Comparison of ENCODE assay signal across 8 cellular contexts in the genomic region with DNA sequence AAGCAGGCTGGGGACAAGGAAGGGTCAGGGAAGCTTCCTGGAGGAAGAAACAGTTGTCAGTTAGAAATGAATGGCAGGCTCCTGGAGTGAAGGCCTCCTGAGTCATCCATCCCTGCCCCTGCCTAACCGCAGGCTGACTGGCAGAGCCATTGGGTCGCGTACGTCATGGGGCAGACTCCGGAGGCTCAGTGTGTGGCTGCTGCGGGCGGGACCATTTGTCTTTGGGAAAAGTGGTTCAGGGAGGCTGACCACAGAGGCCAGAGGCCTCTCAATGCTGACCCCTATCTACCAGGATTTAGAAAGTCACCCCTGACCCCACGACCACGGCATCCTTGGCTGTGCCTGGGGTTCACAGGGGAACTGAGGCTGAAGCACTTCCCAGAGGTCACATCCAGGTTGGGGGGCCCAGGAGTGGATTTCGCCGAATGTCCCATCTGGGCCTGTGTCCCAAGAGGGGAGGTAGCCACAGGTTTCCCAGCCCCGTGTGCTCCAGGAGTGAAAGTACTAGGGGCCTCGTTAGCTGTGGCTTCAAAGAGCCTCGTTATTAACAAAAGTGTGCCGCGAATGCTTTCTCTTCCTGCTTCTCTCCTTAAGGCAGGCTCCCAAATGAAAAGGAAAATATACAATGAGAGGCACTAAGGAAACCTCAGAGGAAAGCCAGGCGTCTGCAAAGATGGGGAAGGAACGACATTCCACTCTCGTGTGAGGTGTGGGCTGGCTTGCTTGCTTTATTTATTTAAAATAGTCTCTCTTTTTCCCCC. TPM values are rescaled to one million over a fixed set of nuclear protein-coding genes. Genes with fewer than 3 reads are reported as not detected.
DNase-seq lines count a peak whose midpoint lies in the region; ATAC-seq and TF ChIP-seq lines count a peak whose summit lies in the region.

No MANE protein-coding gene starts in this region.

- BruUV-seq in IMR-90 (replicated peaks; lab: Mats Ljungman, UMichigan): no TSS peak

- H3K79me1 ChIP-seq in IMR-90 (ENCODE audit: low read depth in 1 of 2, low read length in 2 of 2): peaks cover 3 to 17% of the 10 kb centered on the region in 2 experiments; a peak in 2 of 4 replicates

- peak; percentile 79 for DNase-seq in AG08396 (ENCODE audit: low spot score)
- DNase-seq in IMR-90: peak; percentile 81
- DNase-seq in astrocyte of the spinal cord (ENCODE audit: low read depth, low spot score): peak; percentile 78
- DNase-seq in medulla oblongata (ENCODE audit: extremely low spot score): peak; percentile 46
- no peak for DNase-seq in NCI-H2196 (lab: John Stamatoyannopoulos, UW; ENCODE audit: unreplicated experiment)
- DNase-seq in LoVo (ENCODE audit: low spot score): no peak
- no peak for DNase-seq in ecto neural progenitor cell (ENCODE audit: low spot score)

- TF ChIP-seq CTCF in IMR-90 (conservative IDR thresholded peaks at IDR 0.05; ENCODE audit: low read depth, low read length) (no peak), astrocyte of the spinal cord (IDR thresholded peaks at IDR 0.05; ENCODE audit: low read depth, low read length) (no peak)

- peak overlapping the region; percentile 50 for H4K5ac ChIP-seq in IMR-90 (ENCODE audit: low read depth, low read length)

- H2BK15ac ChIP-seq in IMR-90 (ENCODE audit: low read depth, low read length): peak overlapping the region; percentile 42; the same call in 1 of the 3 replicates

- peak overlapping the region; percentile 40 for H2BK20ac ChIP-seq in IMR-90 (ENCODE audit: low read depth, low read length)

- H4K91ac ChIP-seq in IMR-90 (ENCODE audit: insufficient read depth, low read depth, low read length): peak overlapping the region; percentile 59; the same call in 1 of the 2 replicates

- peak overlapping the region; percentile 36; the same call in 1 of the 2 replicates for H3K23ac ChIP-seq in IMR-90 (ENCODE audit: low read depth, low read length)

- H3K4me3 ChIP-seq in IMR-90 (ENCODE audit: insufficient read depth, low read depth, low read length) (no peak overlapping the region), astrocyte of the spinal cord (ENCODE audit: low read depth, low read length) (no peak overlapping the region)

- peaks cover 14% of the 10 kb centered on the region for H3K9me1 ChIP-seq in IMR-90 (ENCODE audit: insufficient read depth, low read length)

- peaks cover 12% of the 10 kb centered on the region; the same call in 1 of the 2 replicates for H4K20me1 ChIP-seq in IMR-90 (ENCODE audit: insufficient read depth, low read length)

- TF ChIP-seq RAD21 in IMR-90 (IDR thresholded peaks at IDR 0.05; ENCODE audit: low read length): no peak

- peak overlapping the region; percentile 62 for H2BK5ac ChIP-seq in IMR-90 (ENCODE audit: low read depth, low read length, poor library complexity, severe bottlenecking)

- H3K14ac ChIP-seq in IMR-90 (replicated peaks; ENCODE audit: low read depth, low read length): peak overlapping the region; percentile 38

- H3K36me3 ChIP-seq in IMR-90 (ENCODE audit: control insufficient read depth, insufficient read depth, low read length): no peaks in the 10 kb centered on the region

- H2AFZ ChIP-seq in IMR-90 (replicated peaks; ENCODE audit: low read length, poor library complexity): peak overlapping the region; percentile 37

- in situ Hi-C loops in IMR-90 (cut with MboI; ENCODE audit: low sequenced_read_pairs) (no loop called here), astrocyte of the spinal cord (cut with HindIII; ENCODE audit: low sequenced_read_pairs) (no loop called here)

- dilution Hi-C loops in IMR-90 (cut with HindIII; ENCODE audit: low sequenced_read_pairs, unreplicated experiment): no loop called here

- no peaks in the 10 kb centered on the region for H3K9me3 ChIP-seq in IMR-90 (ENCODE audit: control insufficient read depth, insufficient read depth, low read length)

- peak overlapping the region; percentile 48 for H3K18ac ChIP-seq in IMR-90 (ENCODE audit: low read depth, low read length)

- 64% methylated on average over 4 of the region's 19 CpGs; no CpG with 5 or more reads in 1 of the 2 experiments for WGBS in IMR-90 (ENCODE audit: extremely low coverage in 2 of 2, insufficient read length in 1 of 2), 2 experiments

- H4K8ac ChIP-seq in IMR-90 (ENCODE audit: low read depth in 2 of 2, low read length in 2 of 2): peak overlapping the region in 1 of 2 experiments; percentile 79; a peak in 2 of 4 replicates

- peak overlapping the region; percentile 77 for H3K4ac ChIP-seq in IMR-90 (ENCODE audit: low read depth, low read length)

- H3K27ac ChIP-seq in IMR-90 (ENCODE audit: insufficient read depth, low read length): peak overlapping the region; percentile 69

- CTCF ChIA-PET in IMR-90 (lab: Yijun Ruan, JAX): interaction anchor here (1.6 kb wide), 1 partner anchor 27 kb away, joined by 3 read pairs; no protein-coding TSS in a partner anchor

- no peak overlapping the region for H3K56ac ChIP-seq in IMR-90 (ENCODE audit: extremely low read depth, insufficient read depth, low read length)

- ATAC-seq in IMR-90 (ENCODE audit: low read depth) (peak; percentile 70), GM21717 (IDR thresholded peaks at IDR 0.05; ENCODE audit: unreplicated experiment) (no peak)

- POLR2A ChIA-PET in IMR-90 (lab: Charles Lee; ENCODE audit: unreplicated experiment): no interaction called here

- peaks cover 35% of the 10 kb centered on the region for H3K4me1 ChIP-seq in IMR-90 (ENCODE audit: control insufficient read depth, insufficient read depth, low read length)

- H3K27me3 ChIP-seq in IMR-90 (ENCODE audit: control insufficient read depth, insufficient read depth, low read length): peaks cover 4% of the 10 kb centered on the region

- TF ChIP-seq POLR2A in IMR-90 (IDR thresholded peaks at IDR 0.05; ENCODE audit: low read depth, low read length): no peak

- H2BK120ac ChIP-seq in IMR-90 (ENCODE audit: low read depth, low read length): peak overlapping the region; percentile 68

- peak overlapping the region; percentile 62 for H3K4me2 ChIP-seq in IMR-90 (ENCODE audit: low read depth, low read length)

- intact Hi-C loops in IMR-90 (cut with micrococcal nuclease): no loop called here

- H2AK9ac ChIP-seq in IMR-90 (replicated peaks; ENCODE audit: low read depth, low read length, poor library complexity): peak overlapping the region; percentile 77

- 0 out of 2 replicates have a peak overlapping the region, but pooled peaks have one; percentile 44 for H3K9ac ChIP-seq in IMR-90 (ENCODE audit: low read depth, low read length)

- peak overlapping the region; percentile 61; the same call in 1 of the 2 replicates for H2AK5ac ChIP-seq in IMR-90 (ENCODE audit: low read depth, low read length)

TF ChIP-seq in IMR-90, 13 proteins besides CTCF, POLR2A, EP300 and RAD21:
- no peak for TF ChIP-seq ELK1 (IDR thresholded peaks at IDR 0.05; ENCODE audit: borderline replicate concordance, low read depth, low read length)
- TF ChIP-seq FOS (IDR thresholded peaks at IDR 0.05; ENCODE audit: low read depth, low read length): peak; percentile 60
- no peak for TF ChIP-seq RFX5 (IDR thresholded peaks at IDR 0.05; ENCODE audit: low read depth, low read length)
- TF ChIP-seq MXI1 (IDR thresholded peaks at IDR 0.05; ENCODE audit: borderline replicate concordance, low read depth, low read length): no peak
- no peak for TF ChIP-seq NFE2L2 (IDR thresholded peaks at IDR 0.05; ENCODE audit: low read depth, low read length)
- TF ChIP-seq MAZ (IDR thresholded peaks at IDR 0.05; ENCODE audit: borderline replicate concordance, low read depth, low read length): 0 out of 2 replicates have a peak, but pooled peaks have one; percentile 26
- TF ChIP-seq MAFK (IDR thresholded peaks at IDR 0.05; ENCODE audit: low read depth, low read length): no peak
- no peak for TF ChIP-seq CEBPB (IDR thresholded peaks at IDR 0.05; ENCODE audit: low read depth, low read length)
- no peak for TF ChIP-seq SMC3 (IDR thresholded peaks at IDR 0.05; ENCODE audit: low read depth, low read length)
- TF ChIP-seq CHD1 (IDR thresholded peaks at IDR 0.05; ENCODE audit: low read depth, low read length): no peak
- 0 out of 2 replicates have a peak, but pooled peaks have one; percentile 22 for TF ChIP-seq USF2 (IDR thresholded peaks at IDR 0.05; ENCODE audit: low read depth, low read length)
- no peak for TF ChIP-seq RCOR1 (IDR thresholded peaks at IDR 0.05; ENCODE audit: insufficient replicate concordance, low read length)
- peak; percentile 38 for TF ChIP-seq BHLHE40 (IDR thresholded peaks at IDR 0.05; ENCODE audit: low read depth, low read length)

RNA-seq across cellular contexts. Expression of gene FLRT1, which starts 58.9 kb away (rescaled TPM):
- total RNA-seq in IMR-90 (2012; rRNA removed): under 0.01 TPM in 2 replicates
- polyA plus RNA-seq in IMR-90 (2012; rRNA removed): 0.07 TPM in 1 of 2 replicates, not detected in the other
- 0.08 TPM in 1 of 2 replicates, not detected in the other for polyA plus RNA-seq in IMR-90 (2012; cell fraction: cytosol; rRNA removed)
- polyA plus RNA-seq in IMR-90 (2012; cell fraction: nucleus; rRNA removed; ENCODE audit: low replicate concordance): 0.02 and 0.05 TPM in 2 replicates

Comparison
In these comparisons a context has a peak if more than half of its experiments do, and no peak if none do; other contexts are left out.
1. DNase-seq: peak in AG08396 (single experiment), IMR-90 (single experiment), astrocyte of the spinal cord (single experiment) and medulla oblongata (single experiment); none in NCI-H2196 (single experiment), LoVo (single experiment) and ecto neural progenitor cell (single experiment).